Comparison of ENCODE assay signal across 7 cellular contexts in genomic region chr12:93376436-93377251, GRCh38. TPM values are rescaled to one million over a fixed set of nuclear protein-coding genes. Genes with fewer than 3 reads are reported as not detected.
DNase-seq lines count a peak whose midpoint lies in the region; ATAC-seq and TF ChIP-seq lines count a peak whose summit lies in the region.

No MANE protein-coding gene starts in this region.

- no peak overlapping the region for H3K56ac ChIP-seq in H9 (ENCODE audit: insufficient read length, low read depth, low read length)

- TF ChIP-seq CTCF in H9 (conservative IDR thresholded peaks at IDR 0.05): no peak
- TF ChIP-seq CTCF in Peyer's patch (IDR thresholded peaks at IDR 0.05): no peak

- DNase-seq in H9: peak; percentile 78
- no peak for DNase-seq in Peyer's patch
- peak; percentile 80 to 88 for DNase-seq in erythroblast (lab: John Stamatoyannopoulos, UW)
- DNase-seq in mesenteric fat pad (ENCODE audit: low spot score): no peak
- DNase-seq in AG08395 (ENCODE audit: low spot score): no peak

- H3K79me2 ChIP-seq in H9 (ENCODE audit: insufficient read depth, low read length): peaks cover 21% of the 10 kb centered on the region; the same call in 1 of the 2 replicates

- no peaks in the 10 kb centered on the region for H3K27me3 ChIP-seq in H9 (ENCODE audit: insufficient read depth, low read length)
- H3K27me3 ChIP-seq in Peyer's patch: no peaks in the 10 kb centered on the region
- H3K27me3 ChIP-seq in muscle layer of duodenum (ENCODE audit: low read depth, low read length): no peaks in the 10 kb centered on the region

- H2BK120ac ChIP-seq in H9 (ENCODE audit: low read depth, low read length, poor library complexity, severe bottlenecking): no peak overlapping the region

- H3K23ac ChIP-seq in H9 (ENCODE audit: insufficient read length, low read depth, low read length): no peak overlapping the region

- H4K8ac ChIP-seq in H9 (replicated peaks; ENCODE audit: insufficient read length, low read depth, low read length): no peak overlapping the region

- H3K18ac ChIP-seq in H9 (ENCODE audit: insufficient read length, low read depth, low read length): no peak overlapping the region

- H2BK20ac ChIP-seq in H9 (ENCODE audit: low read depth, low read length, poor library complexity, severe bottlenecking): no peak overlapping the region

- H3K4me3 Mint-ChIP-seq in H9: peak overlapping the region; percentile 70 to 82

- H2AK5ac ChIP-seq in H9 (ENCODE audit: insufficient read length, low read length): no peak overlapping the region

- H3K9me3 ChIP-seq in H9 (ENCODE audit: control insufficient read depth, low read depth, low read length): no peaks in the 10 kb centered on the region
- no peaks in the 10 kb centered on the region for H3K9me3 ChIP-seq in Peyer's patch
- H3K9me3 ChIP-seq in muscle layer of duodenum (ENCODE audit: control insufficient read depth in 1 of 2, low read length in 2 of 2): no peaks in the 10 kb centered on the region

- H4K20me1 ChIP-seq in H9 (ENCODE audit: control insufficient read depth, insufficient read depth, insufficient read length): no peaks in the 10 kb centered on the region

- H3K27ac Mint-ChIP-seq in H9: peak overlapping the region; percentile 2 to 88 (median 82); a peak in 5 of 7 replicates

- no peak for ATAC-seq in HG03354 (IDR thresholded peaks at IDR 0.05; ENCODE audit: poor library complexity, severe bottlenecking, unreplicated experiment)

- peaks cover 0 to 2% (median 1%) of the 10 kb centered on the region in 3 experiments; a peak in 3 of 7 replicates for H3K36me3 Mint-ChIP-seq in H9 (ENCODE audit: insufficient read depth in 1 of 3, low read depth in 3 of 3)

- H2BK12ac ChIP-seq in H9 (ENCODE audit: insufficient read length, low read depth, low read length): no peak overlapping the region

- no peak overlapping the region for H2BK15ac ChIP-seq in H9 (ENCODE audit: low read depth, low read length)

- H3K27ac ChIP-seq in H9 (ENCODE audit: insufficient read length, low read depth, low read length) (no peak overlapping the region), Peyer's patch (peak overlapping the region in 3 of 4 donors; percentile 94 to 98 (median 94)), muscle layer of duodenum (ENCODE audit: low read length) (peak overlapping the region; percentile 76)

- peaks cover 52 to 58% of the 10 kb centered on the region in 2 experiments for H3K4me1 Mint-ChIP-seq in H9

- H4K5ac ChIP-seq in H9 (ENCODE audit: insufficient read length, low read depth, low read length): no peak overlapping the region

- no peak overlapping the region for H4K91ac ChIP-seq in H9 (ENCODE audit: insufficient read length, low read depth, low read length)

- peak overlapping the region; percentile 91 for H3K4me2 ChIP-seq in H9 (ENCODE audit: insufficient read depth, insufficient read length, low read length)

- H3K4me1 ChIP-seq in H9 (ENCODE audit: insufficient read depth, low read length) (0 out of 2 replicates have a peak, but pooled peaks cover 2% of the 10 kb centered on the region), Peyer's patch (peaks cover 0 to 29% (median 3%) of the 10 kb centered on the region in 4 donors), muscle layer of duodenum (ENCODE audit: control insufficient read depth in 1 of 2, insufficient read depth in 2 of 2, low read length in 2 of 2) (peaks cover 0 to 10% of the 10 kb centered on the region in 2 donors)

- WGBS in H9 (ENCODE audit: extremely low coverage, insufficient read length, low lambda C conversion rate): no CpG with 5 or more reads among the region's 10 CpGs

- H3K27me3 Mint-ChIP-seq in H9 (ENCODE audit: low read depth): no peaks in the 10 kb centered on the region; the same call in 1 of the 2 replicates

- H3K4ac ChIP-seq in H9 (ENCODE audit: low read depth, low read length): no peak overlapping the region

- no peak overlapping the region for H2AFZ ChIP-seq in H9 (ENCODE audit: low read length)

- peaks cover 8% of the 10 kb centered on the region for H3K23me2 ChIP-seq in H9 (ENCODE audit: insufficient read length, low read depth, low read length, poor library complexity, severe bottlenecking)

- peaks cover 5% of the 10 kb centered on the region for H3K79me1 ChIP-seq in H9 (ENCODE audit: insufficient read depth, low read depth, low read length, poor library complexity, severe bottlenecking)

- H3K14ac ChIP-seq in H9 (ENCODE audit: insufficient read depth, low read length): no peak overlapping the region

- no peak overlapping the region for H3T11ph ChIP-seq in H9 (ENCODE audit: low read length)

- peak overlapping the region in 2 of 4 donors; percentile 56 to 97 for H3K4me3 ChIP-seq in Peyer's patch
- H3K4me3 ChIP-seq in muscle layer of duodenum (ENCODE audit: low read depth in 1 of 2, low read length in 2 of 2): peak overlapping the region; percentile 70 to 80

- H2BK5ac ChIP-seq in H9 (ENCODE audit: insufficient read length, low read length): no peak overlapping the region

- H3K9ac ChIP-seq in H9 (ENCODE audit: extremely low read depth, insufficient read length, low read length): no peak overlapping the region

- TF ChIP-seq POLR2A in Peyer's patch (IDR thresholded peaks at IDR 0.05) (no peak), erythroblast (IDR thresholded peaks at IDR 0.05; ENCODE audit: low read length) (peak; percentile 68)

- peaks cover 0 to 4% of the 10 kb centered on the region in 2 experiments; a peak in 3 of 5 replicates for H3K9me3 Mint-ChIP-seq in H9

- H3K36me3 ChIP-seq in Peyer's patch (no peaks in the 10 kb centered on the region), muscle layer of duodenum (ENCODE audit: control insufficient read depth in 1 of 2, insufficient read depth in 2 of 2, low read length in 2 of 2) (no peaks in the 10 kb centered on the region)

RNA-seq across cellular contexts. Expression of gene NUDT4, which starts 1.1 kb away (rescaled TPM):
- total RNA-seq in H9 (2021) (39.9 and 40.6 TPM in 2 replicates), Peyer's patch (10 to 100 TPM; 41.5 to 68.5 (median 52.8) TPM), mesenteric fat pad (119 TPM)

Comparison
In these comparisons a context has a peak if more than half of its experiments do, and no peak if none do; other contexts are left out.
1. DNase-seq: peak in H9 (single experiment) and erythroblast (2 of 2); none in Peyer's patch (0 of 3), mesenteric fat pad (single experiment) and AG08395 (single experiment).